7 cellular contexts compared by ENCODE assay signal in genomic region chr22:11038789-11039188, GRCh38.
DNase-seq lines count a peak whose midpoint lies in the region; ATAC-seq and TF ChIP-seq lines count a peak whose summit lies in the region.
"Not testable (repeated sequence)": the region's sequence is repeated elsewhere in the genome, so short reads cannot be mapped to it uniquely, and the experiment has no call there.

No MANE protein-coding gene starts in this region.

- TF ChIP-seq CTCF in right atrium auricular region (IDR thresholded peaks at IDR 0.05); spleen (IDR thresholded peaks at IDR 0.05 in 8 of 11, conservative IDR thresholded peaks at IDR 0.05 in 3 of 11): not testable (repeated sequence)

- not testable (repeated sequence) for TF ChIP-seq POLR2A in spleen (IDR thresholded peaks at IDR 0.05)

- not testable (repeated sequence) for H3K27me3 Mint-ChIP-seq in activated CD4-positive, alpha-beta T cell treated with anti-CD3 and anti-CD28 coated beads, Interleukin-2, amount 10 ng/mL, durations not matched to agents 24 days and 14 days

- H3K27ac ChIP-seq in right atrium auricular region, spleen: not testable (repeated sequence)

- H3K27ac Mint-ChIP-seq in activated CD4-positive, alpha-beta T cell treated with anti-CD3 and anti-CD28 coated beads, Interleukin-2, amount 10 ng/mL, durations not matched to agents 24 days and 14 days, result not testable (repeated sequence)

- H3K4me3 ChIP-seq in right atrium auricular region, spleen: not testable (repeated sequence)

- 67 to 74% (median 69%) methylated on average over 7 of the region's 7 CpGs for WGBS in spleen, 5 donors

- peaks cover 0 to 55% of the 10 kb centered on the region in 2 donors for H3K9me3 ChIP-seq in right atrium auricular region
- peaks cover 2 to 98% (median 91%) of the 10 kb centered on the region in 8 donors for H3K9me3 ChIP-seq in spleen

- not testable (repeated sequence) for H3K4me3 Mint-ChIP-seq in activated CD4-positive, alpha-beta T cell treated with anti-CD3 and anti-CD28 coated beads, Interleukin-2, amount 10 ng/mL, durations not matched to agents 24 days and 14 days

- peak; percentile 48 for DNase-seq in activated CD4-positive, alpha-beta T cell treated with anti-CD3 and anti-CD28 coated beads, Interleukin-2, amount 10 ng/mL, durations not matched to agents 24 days and 14 days
- DNase-seq in ecto neural progenitor cell (ENCODE audit: low spot score) (peak; percentile 45), Right ventricle myocardium inferior (ENCODE audit: missing footprints) (peak; percentile 68), right atrium auricular region (ENCODE audit: low spot score) (peak; percentile 60), islet precursor cell (peak; percentile 28), mesenteric fat pad (ENCODE audit: low spot score) (peak; percentile 93), spleen (peak; percentile 78)

- H3K4me1 ChIP-seq in right atrium auricular region, spleen: not testable (repeated sequence)

- intact Hi-C loops in activated CD4-positive, alpha-beta T cell treated with anti-CD3 and anti-CD28 coated beads, Interleukin-2, amount 10 ng/mL, durations not matched to agents 24 days and 14 days (cut with micrococcal nuclease); Right ventricle myocardium inferior (cut with DNase I); spleen (cut with DNase I; ENCODE audit: low total_unique reads): not testable (repeated sequence)

- H3K9me3 Mint-ChIP-seq in activated CD4-positive, alpha-beta T cell treated with anti-CD3 and anti-CD28 coated beads, Interleukin-2, amount 10 ng/mL, durations not matched to agents 24 days and 14 days, result peaks cover 51% of the 10 kb centered on the region

- not testable (repeated sequence) for H3K36me3 ChIP-seq in right atrium auricular region, spleen

- H3K36me3 Mint-ChIP-seq in activated CD4-positive, alpha-beta T cell treated with anti-CD3 and anti-CD28 coated beads, Interleukin-2, amount 10 ng/mL, durations not matched to agents 24 days and 14 days (ENCODE audit: low read depth), result not testable (repeated sequence)

- H3K4me1 Mint-ChIP-seq in activated CD4-positive, alpha-beta T cell treated with anti-CD3 and anti-CD28 coated beads, Interleukin-2, amount 10 ng/mL, durations not matched to agents 24 days and 14 days, result not testable (repeated sequence)

- not testable (repeated sequence) for H3K27me3 ChIP-seq in right atrium auricular region; spleen (replicated peaks in 1 of 7)

- ATAC-seq in Right ventricle myocardium inferior, result not testable (repeated sequence)

Comparison
In these comparisons a context has a peak if more than half of its experiments do, and no peak if none do; other contexts are left out.
1. DNase-seq: peak in every context shown above with its lines; median percentile 93 in mesenteric fat pad; 78 in spleen; 68 in Right ventricle myocardium inferior; 60 in right atrium auricular region; 48 in activated CD4-positive, alpha-beta T cell treated with anti-CD3 and anti-CD28 coated beads, Interleukin-2, amount 10 ng/mL, durations not matched to agents 24 days and 14 days; 45 in ecto neural progenitor cell; 28 in islet precursor cell.